ENCODE assay signal across 9 cellular contexts in genomic region chr11:116426761-116427160, GRCh38.
"Had no signal": no experiment of that assay in that cellular context is flagged by ENCODE, and none has a peak within 500 bp of the region (broad histone marks: within the 10 kb centered on the region; RNA-seq: fewer than 3 reads in every experiment).

No MANE protein-coding gene starts in this region.

- H3K9ac ChIP-seq: GM23248 had no signal

- FAIRE-seq: H54 had no signal

- H3K4me3 ChIP-seq: GM23248 had no signal

- DNase-seq: GM23248, GOT3, H9, HCEC 1CT, HFFc6, IMR-90, KBM-7 had no signal

- H3K27ac ChIP-seq: GM23248, HL-60 had no signal

- H2AFZ ChIP-seq: GM23248 had no signal
